ENCODE assay signal across 8 cellular contexts in the genomic region with DNA sequence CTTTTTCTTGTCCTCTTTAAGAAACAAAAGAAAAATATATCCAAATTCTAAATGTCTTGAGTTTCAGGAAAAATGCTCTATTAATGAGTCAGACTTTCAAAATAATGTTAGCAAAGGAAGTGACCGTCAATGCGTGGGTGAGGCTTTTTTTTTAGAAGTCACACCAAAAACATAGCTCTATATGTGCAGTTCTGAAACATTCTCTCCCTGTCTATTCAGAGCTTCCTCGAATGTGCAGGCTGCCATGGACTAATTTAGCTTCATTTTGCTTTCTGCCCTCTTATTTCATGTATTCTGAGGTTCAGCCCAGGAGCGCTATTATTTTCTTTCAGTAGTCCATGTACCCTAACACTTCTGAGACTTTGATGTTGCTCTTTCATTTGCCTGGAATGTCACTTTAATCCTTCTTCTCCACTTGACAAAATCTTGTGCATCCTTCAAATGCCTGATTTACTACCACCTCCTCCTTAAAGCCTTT.
DNase-seq lines count a peak whose midpoint lies in the region; ATAC-seq and TF ChIP-seq lines count a peak whose summit lies in the region.

No MANE protein-coding gene starts in this region.

- TF ChIP-seq CTCF in AG09309 (IDR thresholded peaks at IDR 0.05; ENCODE audit: control insufficient read depth, insufficient read depth, low read depth, low read length, missing control alignments) (no peak), fibroblast of the aortic adventitia (IDR thresholded peaks at IDR 0.05; ENCODE audit: insufficient read depth, low read length) (no peak), testis (IDR thresholded peaks at IDR 0.05) (no peak), prostate gland (IDR thresholded peaks at IDR 0.05) (no peak)

- H3K9me3 ChIP-seq in MG63: no peaks in the 10 kb centered on the region
- H3K9me3 ChIP-seq in testis: no peaks in the 10 kb centered on the region
- H3K9me3 ChIP-seq in prostate gland: no peaks in the 10 kb centered on the region

- ATAC-seq in GM19043 (IDR thresholded peaks at IDR 0.05; ENCODE audit: low read depth, unreplicated experiment): peak; percentile 49

- peak; percentile 35 for DNase-seq in AG09309 (ENCODE audit: low read depth)
- peak; percentile 24 for DNase-seq in MG63
- peak; percentile 82 for DNase-seq in fibroblast of the aortic adventitia (ENCODE audit: low read depth)
- DNase-seq in testis: no peak
- no peak for DNase-seq in prostate gland (ENCODE audit: low spot score)
- DNase-seq in NOMO-1 treated with DMSO at 0.1 percent for 48 hours (lab: John Stamatoyannopoulos, UW; ENCODE audit: unreplicated experiment): no peak
- DNase-seq in pons (ENCODE audit: low spot score): no peak

- intact Hi-C loops in testis (cut with DNase I; ENCODE audit: low total_unique reads) (no loop called here), prostate gland (cut with DNase I) (no loop called here)

- WGBS in testis, 2 donors: 58 to 64% methylated on average over 4 of the region's 4 CpGs
- 68% methylated on average over 4 of the region's 4 CpGs for WGBS in prostate gland

- H3K4me3 ChIP-seq in AG09309 (ENCODE audit: control insufficient read depth, low read depth, low read length) (no peak overlapping the region), MG63 (no peak overlapping the region), fibroblast of the aortic adventitia (ENCODE audit: low read depth, low read length) (no peak overlapping the region), testis (no peak overlapping the region), prostate gland (no peak overlapping the region)

- H3K4me1 ChIP-seq in testis (no peaks in the 10 kb centered on the region), prostate gland (replicated peaks) (no peaks in the 10 kb centered on the region)

- H3K27ac ChIP-seq in testis (no peak overlapping the region), prostate gland (no peak overlapping the region)

- no peaks in the 10 kb centered on the region for H3K27me3 ChIP-seq in MG63
- no peaks in the 10 kb centered on the region for H3K27me3 ChIP-seq in testis
- H3K27me3 ChIP-seq in prostate gland (replicated peaks; ENCODE audit: insufficient read depth): no peaks in the 10 kb centered on the region

- H3K36me3 ChIP-seq in MG63: no peaks in the 10 kb centered on the region
- no peaks in the 10 kb centered on the region for H3K36me3 ChIP-seq in testis (ENCODE audit: low read depth, missing control alignments)
- H3K36me3 ChIP-seq in prostate gland: no peaks in the 10 kb centered on the region

- TF ChIP-seq POLR2A in testis (IDR thresholded peaks at IDR 0.05) (no peak), prostate gland (IDR thresholded peaks at IDR 0.05) (no peak)

Comparison
In these comparisons a context has a peak if more than half of its experiments do, and no peak if none do; other contexts are left out.
1. DNase-seq: peak in AG09309 (single experiment), MG63 (single experiment) and fibroblast of the aortic adventitia (single experiment); none in testis (single experiment), prostate gland (single experiment), NOMO-1 treated with DMSO at 0.1 percent for 48 hours (single experiment) and pons (single experiment).